ENCODE assay signal across 13 cellular contexts in genomic region chr18:31267823-31268481, GRCh38. TPM values are rescaled to one million over a fixed set of nuclear protein-coding genes. Genes with fewer than 3 reads are reported as not detected.
DNase-seq lines count a peak whose midpoint lies in the region; ATAC-seq and TF ChIP-seq lines count a peak whose summit lies in the region.
"Had no signal": no experiment of that assay in that cellular context is flagged by ENCODE, and none has a peak within 500 bp of the region (broad histone marks: within the 10 kb centered on the region; RNA-seq: fewer than 3 reads in every experiment).

No MANE protein-coding gene starts in this region.

- H3K9me3 Mint-ChIP-seq in naive thymus-derived CD4-positive, alpha-beta T cell = peaks cover 0 to 9% (median 0%) of the 10 kb centered on the region in 11 donors

- intact Hi-C loops in naive thymus-derived CD4-positive, alpha-beta T cell (cut with micrococcal nuclease) = no loop called here

- no peaks in the 10 kb centered on the region for H3K27me3 Mint-ChIP-seq in naive thymus-derived CD4-positive, alpha-beta T cell

- H3K4me1 ChIP-seq in naive thymus-derived CD4-positive, alpha-beta T cell (ENCODE audit: control insufficient read depth in 2 of 2, insufficient read depth in 2 of 2, low read length in 2 of 2) = no peaks in the 10 kb centered on the region
- H3K4me1 ChIP-seq: tibial nerve had no signal

- ATAC-seq in GM19328 (IDR thresholded peaks at IDR 0.05; ENCODE audit: unreplicated experiment) (peak; percentile 61), HG02759 (IDR thresholded peaks at IDR 0.05; ENCODE audit: unreplicated experiment) (peak; percentile 90), HG03565 (IDR thresholded peaks at IDR 0.05; ENCODE audit: unreplicated experiment) (peak; percentile 60)
- no peak for ATAC-seq in naive thymus-derived CD4-positive, alpha-beta T cell
- ATAC-seq: esophagus mucosa had no signal

- H3K4me3 ChIP-seq in naive thymus-derived CD4-positive, alpha-beta T cell (ENCODE audit: low read length) = no peak overlapping the region
- H3K4me3 ChIP-seq: tibial nerve had no signal

- H3K36me3 ChIP-seq in naive thymus-derived CD4-positive, alpha-beta T cell (ENCODE audit: control insufficient read depth in 2 of 3, insufficient read depth in 3 of 3, low read length in 3 of 3) = no peaks in the 10 kb centered on the region
- H3K36me3 ChIP-seq: neutrophil, tibial nerve had no signal

- DNase-seq in GM10248 (ENCODE audit: extremely low spot score) = peak; percentile 34
- no peak for DNase-seq in naive thymus-derived CD4-positive, alpha-beta T cell
- DNase-seq in epidermal melanocyte (ENCODE audit: insufficient read length, low spot score) = no peak
- no peak for DNase-seq in stimulated activated naive CD4-positive, alpha-beta T cell treated with Interleukin-2 at 50 U/mL for 16 hours (lab: John Stamatoyannopoulos, UW)
- DNase-seq in OCI-M2 (lab: John Stamatoyannopoulos, UW; ENCODE audit: unreplicated experiment) = no peak
- DNase-seq: stimulated activated CD4-positive, alpha-beta T cell treated with anti-CD3 and anti-CD28 coated beads, Interleukin-4, amount 100 ng/mL, for 1 hour had no signal

- H3K4me1 Mint-ChIP-seq in naive thymus-derived CD4-positive, alpha-beta T cell = peaks cover 0 to 4% (median 0%) of the 10 kb centered on the region in 7 donors

- H3K27ac Mint-ChIP-seq in naive thymus-derived CD4-positive, alpha-beta T cell = no peak overlapping the region

- CTCF ChIA-PET in GM10248 (lab: Yijun Ruan, JAX) = interaction anchor here (1.6 kb wide), 1 partner anchor 9 kb away, joined by 3 read pairs; no protein-coding TSS in a partner anchor
- CTCF ChIA-PET in naive thymus-derived CD4-positive, alpha-beta T cell (lab: Charles Lee) = no interaction called here

- no peak overlapping the region for H3K27ac ChIP-seq in naive thymus-derived CD4-positive, alpha-beta T cell (ENCODE audit: low read depth, low read length)
- H3K27ac ChIP-seq: neutrophil, tibial nerve had no signal

- POLR2A ChIA-PET in GM10248 (lab: Yijun Ruan, JAX) = no interaction called here
- POLR2A ChIA-PET in naive thymus-derived CD4-positive, alpha-beta T cell (lab: Charles Lee) = no interaction called here

- H3K4me3 Mint-ChIP-seq in naive thymus-derived CD4-positive, alpha-beta T cell = no peak overlapping the region

- no peaks in the 10 kb centered on the region for H3K9me3 ChIP-seq in naive thymus-derived CD4-positive, alpha-beta T cell (ENCODE audit: control insufficient read depth in 2 of 3, low read length in 3 of 3)
- H3K9me3 ChIP-seq: neutrophil, tibial nerve had no signal

- TF ChIP-seq CTCF in GM10248 (IDR thresholded peaks at IDR 0.05; ENCODE audit: control extremely low read depth, extremely low read depth, low read depth, missing control alignments) = no peak

- H3K27me3 ChIP-seq in naive thymus-derived CD4-positive, alpha-beta T cell (ENCODE audit: control insufficient read depth in 2 of 2, insufficient read depth in 2 of 2, low read length in 2 of 2) = no peaks in the 10 kb centered on the region
- H3K27me3 ChIP-seq: neutrophil, tibial nerve had no signal

- H3K36me3 Mint-ChIP-seq in naive thymus-derived CD4-positive, alpha-beta T cell = no peaks in the 10 kb centered on the region

RNA-seq across cellular contexts. Expression of gene DSG1, which starts 50.0 kb away (rescaled TPM):
- not detected for total RNA-seq in naive thymus-derived CD4-positive, alpha-beta T cell
- not detected for polyA plus RNA-seq in naive thymus-derived CD4-positive, alpha-beta T cell
- total RNA-seq: tibial nerve had no signal
- polyA plus RNA-seq: AG04450 had no signal
